In genomic region chr4:64079316-64079715, GRCh38 we compare ENCODE assay signal across 12 cellular contexts.
"Had no signal": no experiment of that assay in that cellular context is flagged by ENCODE, and none has a peak within 500 bp of the region (broad histone marks: within the 10 kb centered on the region; RNA-seq: fewer than 3 reads in every experiment).

No MANE protein-coding gene starts in this region.

- H3K4me3 ChIP-seq: lung, spleen had no signal

- ATAC-seq: activated CD4-positive, alpha-beta T cell treated with anti-CD3 and anti-CD28 coated beads for 36 hours; activated CD8-positive, alpha-beta memory T cell treated with anti-CD3 and anti-CD28 coated beads, Interleukin-2, amount 10 ng/mL, durations not matched to agents 7 days and 5 days; effector memory CD8-positive, alpha-beta T cell; WTC11 had no signal

- H3K27ac ChIP-seq: parathyroid adenoma, spleen had no signal

- DNase-seq: activated CD4-positive, alpha-beta memory T cell treated with anti-CD3 and anti-CD28 coated beads for 36 hours; activated CD4-positive, alpha-beta T cell treated with anti-CD3 and anti-CD28 coated beads for 36 hours; activated CD8-positive, alpha-beta memory T cell treated with anti-CD3 and anti-CD28 coated beads, Interleukin-2, amount 10 ng/mL, durations not matched to agents 7 days and 5 days; effector memory CD8-positive, alpha-beta T cell; foreskin melanocyte; glutamatergic neuron; hippocampal formation; spleen; stimulated activated naive CD4-positive, alpha-beta T cell had no signal

- H3K36me3 ChIP-seq: spleen had no signal

- H3K4me1 ChIP-seq: parathyroid adenoma, spleen had no signal

- H3K27me3 ChIP-seq: spleen had no signal
